Comparison of ENCODE assay signal across 1 cellular context in the genomic region with DNA sequence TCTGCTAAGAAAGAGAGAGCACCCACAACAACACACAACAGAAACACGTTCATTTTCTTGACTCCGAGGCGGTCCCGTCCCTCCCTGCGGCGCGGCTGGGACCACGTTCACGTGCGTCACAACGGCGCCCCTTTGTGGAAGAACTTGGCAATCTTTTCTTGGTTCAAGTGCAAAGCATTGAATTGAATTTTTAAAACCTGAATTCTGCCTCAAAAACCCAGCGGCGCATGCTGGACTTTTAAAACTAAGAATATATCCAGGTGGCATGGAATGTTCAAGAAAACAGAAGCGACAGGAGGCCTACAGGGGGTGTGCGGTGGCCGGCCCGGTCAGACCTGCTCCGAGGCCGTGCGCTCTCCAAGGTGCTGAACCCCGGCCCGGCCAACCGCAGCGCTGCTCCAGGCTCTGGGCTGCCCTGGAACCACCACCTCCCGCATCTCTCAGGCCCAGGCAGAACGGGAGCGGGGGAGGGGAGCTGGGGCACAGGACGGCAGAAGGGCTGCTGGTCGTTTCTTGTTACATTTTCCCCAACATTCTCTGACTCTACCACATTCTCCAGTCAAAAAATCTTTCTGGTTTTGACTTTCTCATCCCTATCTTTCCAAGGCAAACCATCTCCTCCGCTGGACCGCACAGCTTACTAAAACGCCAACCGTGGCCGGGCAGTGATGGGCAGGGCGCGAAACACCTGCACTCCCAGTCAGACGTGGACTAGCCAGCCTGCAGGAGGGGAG.
TF ChIP-seq lines count a peak whose summit lies in the region.

No MANE protein-coding gene starts in this region.

TF ChIP-seq in HepG2, 621 proteins besides CTCF, POLR2A, EP300 and RAD21 (continues in another document):
- TF ChIP-seq ZNF256 (CRISPR knock-in tag; conservative IDR thresholded peaks at IDR 0.05) (peak; percentile 96), SRF (IDR thresholded peaks at IDR 0.05; ENCODE audit: low read depth, low read length) (no peak), HNRNPH1 (optimal IDR thresholded peaks at IDR 0.05; ENCODE audit: low read depth, low read length) (no peak), ZNF703 (CRISPR knock-in tag; IDR thresholded peaks at IDR 0.05; ENCODE audit: borderline replicate concordance) (peak; percentile 61; the same call in 1 of the 2 replicates), ZNF205 (CRISPR knock-in tag; IDR thresholded peaks at IDR 0.05) (peak; percentile 86), ZNF124 (CRISPR knock-in tag; IDR thresholded peaks at IDR 0.05) (peak; percentile 98), ISX (CRISPR knock-in tag; conservative IDR thresholded peaks at IDR 0.05) (peak; percentile 97), HHEX (CRISPR knock-in tag; IDR thresholded peaks at IDR 0.05) (no peak; the same call in 1 of the 2 replicates), IKZF4 (CRISPR knock-in tag; IDR thresholded peaks at IDR 0.05; ENCODE audit: borderline replicate concordance, low read depth, not compliant biosample characterization) (peak; percentile 99), ZNF180 (CRISPR knock-in tag; IDR thresholded peaks at IDR 0.05; ENCODE audit: borderline replicate concordance, low read depth) (no peak), SIX1 (CRISPR knock-in tag; IDR thresholded peaks at IDR 0.05; ENCODE audit: borderline replicate concordance) (no peak), ZBTB42 (CRISPR knock-in tag; IDR thresholded peaks at IDR 0.05) (peak; percentile 80; the same call in 1 of the 2 replicates), ZNF549 (CRISPR knock-in tag; IDR thresholded peaks at IDR 0.05) (peak; percentile 68; the same call in 1 of the 2 replicates), ZNF788 (CRISPR knock-in tag; IDR thresholded peaks at IDR 0.05; ENCODE audit: borderline replicate concordance) (peak; percentile 47; the same call in 1 of the 2 replicates), ZFP36L1 (CRISPR knock-in tag; IDR thresholded peaks at IDR 0.05) (0 out of 2 replicates have a peak, but pooled peaks have one; percentile 80), ZNF17 (CRISPR knock-in tag; IDR thresholded peaks at IDR 0.05) (peak; percentile 82; the same call in 1 of the 2 replicates), SYNCRIP (IDR thresholded peaks at IDR 0.05; ENCODE audit: insufficient read depth, low read depth, low read length) (no peak), YY1 (IDR thresholded peaks at IDR 0.05; ENCODE audit: insufficient read depth, insufficient replicate concordance, low read depth, low read length) (peak; percentile 18), ATF1 (CRISPR knock-in tag; IDR thresholded peaks at IDR 0.05) (no peak), PRMT3 (CRISPR knock-in tag; IDR thresholded peaks at IDR 0.05; ENCODE audit: borderline replicate concordance, low read depth) (peak; percentile 91; the same call in 1 of the 2 replicates), ZMYM3 (CRISPR knock-in tag; IDR thresholded peaks at IDR 0.05) (peak; percentile 43; the same call in 1 of the 2 replicates), ZNF263 (CRISPR knock-in tag; IDR thresholded peaks at IDR 0.05) (peak; percentile 80), SMAD3 (CRISPR knock-in tag; IDR thresholded peaks at IDR 0.05) (peak; percentile 91; the same call in 1 of the 2 replicates), RAD51 (IDR thresholded peaks at IDR 0.05; ENCODE audit: borderline replicate concordance) (no peak), ZNF775 (CRISPR knock-in tag; IDR thresholded peaks at IDR 0.05; ENCODE audit: borderline replicate concordance) (no peak), KMT2B (CRISPR knock-in tag; IDR thresholded peaks at IDR 0.05) (peak; percentile 77; the same call in 1 of the 2 replicates), SSRP1 (CRISPR knock-in tag; IDR thresholded peaks at IDR 0.05) (no peak), HES4 (CRISPR knock-in tag; IDR thresholded peaks at IDR 0.05; ENCODE audit: borderline replicate concordance) (peak; percentile 99), ZNF138 (CRISPR knock-in tag; IDR thresholded peaks at IDR 0.05; ENCODE audit: low read depth) (peak; percentile 91), AKAP8 (CRISPR knock-in tag; IDR thresholded peaks at IDR 0.05) (peak; percentile 22; the same call in 1 of the 2 replicates), CREM (IDR thresholded peaks at IDR 0.05) (no peak), CREM (CRISPR knock-in tag; IDR thresholded peaks at IDR 0.05) (peak; percentile 47; the same call in 1 of the 2 replicates), SUZ12 (IDR thresholded peaks at IDR 0.05; ENCODE audit: low read depth, low read length) (no peak), MEF2D (CRISPR knock-in tag; IDR thresholded peaks at IDR 0.05) (peak; percentile 95)
- TF ChIP-seq, protein P1, sequence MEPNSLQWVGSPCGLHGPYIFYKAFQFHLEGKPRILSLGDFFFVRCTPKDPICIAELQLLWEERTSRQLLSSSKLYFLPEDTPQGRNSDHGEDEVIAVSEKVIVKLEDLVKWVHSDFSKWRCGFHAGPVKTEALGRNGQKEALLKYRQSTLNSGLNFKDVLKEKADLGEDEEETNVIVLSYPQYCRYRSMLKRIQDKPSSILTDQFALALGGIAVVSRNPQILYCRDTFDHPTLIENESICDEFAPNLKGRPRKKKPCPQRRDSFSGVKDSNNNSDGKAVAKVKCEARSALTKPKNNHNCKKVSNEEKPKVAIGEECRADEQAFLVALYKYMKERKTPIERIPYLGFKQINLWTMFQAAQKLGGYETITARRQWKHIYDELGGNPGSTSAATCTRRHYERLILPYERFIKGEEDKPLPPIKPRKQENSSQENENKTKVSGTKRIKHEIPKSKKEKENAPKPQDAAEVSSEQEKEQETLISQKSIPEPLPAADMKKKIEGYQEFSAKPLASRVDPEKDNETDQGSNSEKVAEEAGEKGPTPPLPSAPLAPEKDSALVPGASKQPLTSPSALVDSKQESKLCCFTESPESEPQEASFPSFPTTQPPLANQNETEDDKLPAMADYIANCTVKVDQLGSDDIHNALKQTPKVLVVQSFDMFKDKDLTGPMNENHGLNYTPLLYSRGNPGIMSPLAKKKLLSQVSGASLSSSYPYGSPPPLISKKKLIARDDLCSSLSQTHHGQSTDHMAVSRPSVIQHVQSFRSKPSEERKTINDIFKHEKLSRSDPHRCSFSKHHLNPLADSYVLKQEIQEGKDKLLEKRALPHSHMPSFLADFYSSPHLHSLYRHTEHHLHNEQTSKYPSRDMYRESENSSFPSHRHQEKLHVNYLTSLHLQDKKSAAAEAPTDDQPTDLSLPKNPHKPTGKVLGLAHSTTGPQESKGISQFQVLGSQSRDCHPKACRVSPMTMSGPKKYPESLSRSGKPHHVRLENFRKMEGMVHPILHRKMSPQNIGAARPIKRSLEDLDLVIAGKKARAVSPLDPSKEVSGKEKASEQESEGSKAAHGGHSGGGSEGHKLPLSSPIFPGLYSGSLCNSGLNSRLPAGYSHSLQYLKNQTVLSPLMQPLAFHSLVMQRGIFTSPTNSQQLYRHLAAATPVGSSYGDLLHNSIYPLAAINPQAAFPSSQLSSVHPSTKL (CRISPR knock-in tag; IDR thresholded peaks at IDR 0.05), result peak; percentile 72
- TF ChIP-seq, protein P2, sequence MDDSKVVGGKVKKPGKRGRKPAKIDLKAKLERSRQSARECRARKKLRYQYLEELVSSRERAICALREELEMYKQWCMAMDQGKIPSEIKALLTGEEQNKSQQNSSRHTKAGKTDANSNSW (CRISPR knock-in tag; IDR thresholded peaks at IDR 0.05; ENCODE audit: borderline replicate concordance), result peak; percentile 83; the same call in 1 of the 2 replicates
- TF ChIP-seq, protein P3, sequence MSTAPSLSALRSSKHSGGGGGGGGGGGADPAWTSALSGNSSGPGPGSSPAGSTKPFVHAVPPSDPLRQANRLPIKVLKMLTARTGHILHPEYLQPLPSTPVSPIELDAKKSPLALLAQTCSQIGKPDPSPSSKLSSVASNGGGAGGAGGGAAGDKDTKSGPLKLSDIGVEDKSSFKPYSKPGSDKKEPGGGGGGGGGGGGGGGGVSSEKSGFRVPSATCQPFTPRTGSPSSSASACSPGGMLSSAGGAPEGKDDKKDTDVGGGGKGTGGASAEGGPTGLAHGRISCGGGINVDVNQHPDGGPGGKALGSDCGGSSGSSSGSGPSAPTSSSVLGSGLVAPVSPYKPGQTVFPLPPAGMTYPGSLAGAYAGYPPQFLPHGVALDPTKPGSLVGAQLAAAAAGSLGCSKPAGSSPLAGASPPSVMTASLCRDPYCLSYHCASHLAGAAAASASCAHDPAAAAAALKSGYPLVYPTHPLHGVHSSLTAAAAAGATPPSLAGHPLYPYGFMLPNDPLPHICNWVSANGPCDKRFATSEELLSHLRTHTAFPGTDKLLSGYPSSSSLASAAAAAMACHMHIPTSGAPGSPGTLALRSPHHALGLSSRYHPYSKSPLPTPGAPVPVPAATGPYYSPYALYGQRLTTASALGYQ (CRISPR knock-in tag; IDR thresholded peaks at IDR 0.05), result peak; percentile 94
- TF ChIP-seq, protein P4, sequence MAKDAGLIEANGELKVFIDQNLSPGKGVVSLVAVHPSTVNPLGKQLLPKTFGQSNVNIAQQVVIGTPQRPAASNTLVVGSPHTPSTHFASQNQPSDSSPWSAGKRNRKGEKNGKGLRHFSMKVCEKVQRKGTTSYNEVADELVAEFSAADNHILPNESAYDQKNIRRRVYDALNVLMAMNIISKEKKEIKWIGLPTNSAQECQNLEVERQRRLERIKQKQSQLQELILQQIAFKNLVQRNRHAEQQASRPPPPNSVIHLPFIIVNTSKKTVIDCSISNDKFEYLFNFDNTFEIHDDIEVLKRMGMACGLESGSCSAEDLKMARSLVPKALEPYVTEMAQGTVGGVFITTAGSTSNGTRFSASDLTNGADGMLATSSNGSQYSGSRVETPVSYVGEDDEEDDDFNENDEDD (CRISPR knock-in tag; IDR thresholded peaks at IDR 0.05; ENCODE audit: borderline replicate concordance), result 0 out of 2 replicates have a peak, but pooled peaks have one; percentile 37
- TF ChIP-seq, protein P5, sequence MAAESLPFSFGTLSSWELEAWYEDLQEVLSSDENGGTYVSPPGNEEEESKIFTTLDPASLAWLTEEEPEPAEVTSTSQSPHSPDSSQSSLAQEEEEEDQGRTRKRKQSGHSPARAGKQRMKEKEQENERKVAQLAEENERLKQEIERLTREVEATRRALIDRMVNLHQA (CRISPR knock-in tag; IDR thresholded peaks at IDR 0.05), result no peak
- TF ChIP-seq, protein P6, sequence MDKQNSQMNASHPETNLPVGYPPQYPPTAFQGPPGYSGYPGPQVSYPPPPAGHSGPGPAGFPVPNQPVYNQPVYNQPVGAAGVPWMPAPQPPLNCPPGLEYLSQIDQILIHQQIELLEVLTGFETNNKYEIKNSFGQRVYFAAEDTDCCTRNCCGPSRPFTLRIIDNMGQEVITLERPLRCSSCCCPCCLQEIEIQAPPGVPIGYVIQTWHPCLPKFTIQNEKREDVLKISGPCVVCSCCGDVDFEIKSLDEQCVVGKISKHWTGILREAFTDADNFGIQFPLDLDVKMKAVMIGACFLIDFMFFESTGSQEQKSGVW (CRISPR knock-in tag; IDR thresholded peaks at IDR 0.05; ENCODE audit: borderline replicate concordance), result peak; percentile 94; the same call in 1 of the 2 replicates
- TF ChIP-seq, protein P7, sequence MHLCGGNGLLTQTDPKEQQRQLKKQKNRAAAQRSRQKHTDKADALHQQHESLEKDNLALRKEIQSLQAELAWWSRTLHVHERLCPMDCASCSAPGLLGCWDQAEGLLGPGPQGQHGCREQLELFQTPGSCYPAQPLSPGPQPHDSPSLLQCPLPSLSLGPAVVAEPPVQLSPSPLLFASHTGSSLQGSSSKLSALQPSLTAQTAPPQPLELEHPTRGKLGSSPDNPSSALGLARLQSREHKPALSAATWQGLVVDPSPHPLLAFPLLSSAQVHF (CRISPR knock-in tag; IDR thresholded peaks at IDR 0.05), result no peak; the same call in 1 of the 2 replicates
- TF ChIP-seq, protein P8, sequence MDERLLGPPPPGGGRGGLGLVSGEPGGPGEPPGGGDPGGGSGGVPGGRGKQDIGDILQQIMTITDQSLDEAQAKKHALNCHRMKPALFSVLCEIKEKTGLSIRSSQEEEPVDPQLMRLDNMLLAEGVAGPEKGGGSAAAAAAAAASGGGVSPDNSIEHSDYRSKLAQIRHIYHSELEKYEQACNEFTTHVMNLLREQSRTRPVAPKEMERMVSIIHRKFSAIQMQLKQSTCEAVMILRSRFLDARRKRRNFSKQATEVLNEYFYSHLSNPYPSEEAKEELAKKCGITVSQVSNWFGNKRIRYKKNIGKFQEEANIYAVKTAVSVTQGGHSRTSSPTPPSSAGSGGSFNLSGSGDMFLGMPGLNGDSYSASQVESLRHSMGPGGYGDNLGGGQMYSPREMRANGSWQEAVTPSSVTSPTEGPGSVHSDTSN (CRISPR knock-in tag; IDR thresholded peaks at IDR 0.05), result no peak
- TF ChIP-seq, protein P9, sequence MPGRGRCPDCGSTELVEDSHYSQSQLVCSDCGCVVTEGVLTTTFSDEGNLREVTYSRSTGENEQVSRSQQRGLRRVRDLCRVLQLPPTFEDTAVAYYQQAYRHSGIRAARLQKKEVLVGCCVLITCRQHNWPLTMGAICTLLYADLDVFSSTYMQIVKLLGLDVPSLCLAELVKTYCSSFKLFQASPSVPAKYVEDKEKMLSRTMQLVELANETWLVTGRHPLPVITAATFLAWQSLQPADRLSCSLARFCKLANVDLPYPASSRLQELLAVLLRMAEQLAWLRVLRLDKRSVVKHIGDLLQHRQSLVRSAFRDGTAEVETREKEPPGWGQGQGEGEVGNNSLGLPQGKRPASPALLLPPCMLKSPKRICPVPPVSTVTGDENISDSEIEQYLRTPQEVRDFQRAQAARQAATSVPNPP (CRISPR knock-in tag; IDR thresholded peaks at IDR 0.05), result no peak
- TF ChIP-seq, protein P10, sequence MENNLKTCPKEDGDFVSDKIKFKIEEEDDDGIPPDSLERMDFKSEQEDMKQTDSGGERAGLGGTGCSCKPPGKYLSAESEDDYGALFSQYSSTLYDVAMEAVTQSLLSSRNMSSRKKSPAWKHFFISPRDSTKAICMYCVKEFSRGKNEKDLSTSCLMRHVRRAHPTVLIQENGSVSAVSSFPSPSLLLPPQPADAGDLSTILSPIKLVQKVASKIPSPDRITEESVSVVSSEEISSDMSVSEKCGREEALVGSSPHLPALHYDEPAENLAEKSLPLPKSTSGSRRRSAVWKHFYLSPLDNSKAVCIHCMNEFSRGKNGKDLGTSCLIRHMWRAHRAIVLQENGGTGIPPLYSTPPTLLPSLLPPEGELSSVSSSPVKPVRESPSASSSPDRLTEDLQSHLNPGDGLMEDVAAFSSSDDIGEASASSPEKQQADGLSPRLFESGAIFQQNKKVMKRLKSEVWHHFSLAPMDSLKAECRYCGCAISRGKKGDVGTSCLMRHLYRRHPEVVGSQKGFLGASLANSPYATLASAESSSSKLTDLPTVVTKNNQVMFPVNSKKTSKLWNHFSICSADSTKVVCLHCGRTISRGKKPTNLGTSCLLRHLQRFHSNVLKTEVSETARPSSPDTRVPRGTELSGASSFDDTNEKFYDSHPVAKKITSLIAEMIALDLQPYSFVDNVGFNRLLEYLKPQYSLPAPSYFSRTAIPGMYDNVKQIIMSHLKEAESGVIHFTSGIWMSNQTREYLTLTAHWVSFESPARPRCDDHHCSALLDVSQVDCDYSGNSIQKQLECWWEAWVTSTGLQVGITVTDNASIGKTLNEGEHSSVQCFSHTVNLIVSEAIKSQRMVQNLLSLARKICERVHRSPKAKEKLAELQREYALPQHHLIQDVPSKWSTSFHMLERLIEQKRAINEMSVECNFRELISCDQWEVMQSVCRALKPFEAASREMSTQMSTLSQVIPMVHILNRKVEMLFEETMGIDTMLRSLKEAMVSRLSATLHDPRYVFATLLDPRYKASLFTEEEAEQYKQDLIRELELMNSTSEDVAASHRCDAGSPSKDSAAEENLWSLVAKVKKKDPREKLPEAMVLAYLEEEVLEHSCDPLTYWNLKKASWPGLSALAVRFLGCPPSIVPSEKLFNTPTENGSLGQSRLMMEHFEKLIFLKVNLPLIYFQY (CRISPR knock-in tag; IDR thresholded peaks at IDR 0.05; ENCODE audit: borderline replicate concordance), result peak; percentile 97
